In genomic region chr16:86252596-86252995, GRCh38 we compare ENCODE assay signal across 11 cellular contexts.
DNase-seq lines count a peak whose midpoint lies in the region; ATAC-seq and TF ChIP-seq lines count a peak whose summit lies in the region.
"Had no signal": no experiment of that assay in that cellular context is flagged by ENCODE, and none has a peak within 500 bp of the region (broad histone marks: within the 10 kb centered on the region; RNA-seq: fewer than 3 reads in every experiment).

No MANE protein-coding gene starts in this region.

- H3K9me3 ChIP-seq in colonic mucosa = no peaks in the 10 kb centered on the region
- H3K9me3 ChIP-seq in osteoblast (ENCODE audit: low read depth, low read length) = no peaks in the 10 kb centered on the region
- H3K9me3 ChIP-seq in psoas muscle = no peaks in the 10 kb centered on the region
- H3K9me3 ChIP-seq in effector memory CD4-positive, alpha-beta T cell (ENCODE audit: control insufficient read depth, low read length) = no peaks in the 10 kb centered on the region
- H3K9me3 ChIP-seq: HAP-1 had no signal

- H4K20me1 ChIP-seq in osteoblast (ENCODE audit: insufficient read depth, low read length) = no peaks in the 10 kb centered on the region
- H4K20me1 ChIP-seq: BLaER1 treated with 17β-estradiol and CSF1 and Interleukin-3, amounts not matched to agents 10 nM and 100 nM had no signal

- no peak overlapping the region for H3K4me2 ChIP-seq in osteoblast (ENCODE audit: insufficient read depth, low read length)
- H3K4me2 ChIP-seq: BLaER1 treated with 17β-estradiol and CSF1 and Interleukin-3, amounts not matched to agents 10 nM and 100 nM had no signal

- WGBS in psoas muscle, 3 donors = 24 to 36% (median 27%) methylated on average over 6 of the region's 6 CpGs

- H3K9ac ChIP-seq in colonic mucosa (ENCODE audit: low read depth in 2 of 2, low read length in 2 of 2) = no peak overlapping the region
- H3K9ac ChIP-seq: BLaER1 treated with 17β-estradiol and CSF1 and Interleukin-3, amounts not matched to agents 10 nM and 100 nM had no signal

- no peak overlapping the region for H3K4me3 ChIP-seq in colonic mucosa
- H3K4me3 ChIP-seq in osteoblast (ENCODE audit: insufficient read depth, low read length) = no peak overlapping the region
- no peak overlapping the region for H3K4me3 ChIP-seq in psoas muscle
- no peak overlapping the region for H3K4me3 ChIP-seq in effector memory CD4-positive, alpha-beta T cell (ENCODE audit: insufficient read depth, low read depth, low read length, poor library complexity, severe bottlenecking)
- H3K4me3 ChIP-seq: BLaER1 treated with 17β-estradiol and CSF1 and Interleukin-3, amounts not matched to agents 10 nM and 100 nM; HAP-1 had no signal

- TF ChIP-seq CTCF in colonic mucosa (IDR thresholded peaks at IDR 0.05) (no peak), osteoblast (IDR thresholded peaks at IDR 0.05; ENCODE audit: extremely low read depth, low read depth, low read length) (peak; percentile 21), psoas muscle (IDR thresholded peaks at IDR 0.05) (no peak)

- H2AFZ ChIP-seq in osteoblast (ENCODE audit: low read length) = no peak overlapping the region

- intact Hi-C loops in colonic mucosa (cut with DNase I) = no loop called here
- intact Hi-C loops in psoas muscle (cut with DNase I) = no loop called here

- DNase-seq in NCI-H748 (lab: John Stamatoyannopoulos, UW; ENCODE audit: unreplicated experiment) = peak; percentile 2
- DNase-seq in NCI-H748 treated with DMSO at 0.1 percent for 48 hours (lab: John Stamatoyannopoulos, UW) = no peak
- peak; percentile 44 for DNase-seq in M059J (ENCODE audit: low read depth)
- peak; percentile 27 for DNase-seq in colonic mucosa
- DNase-seq in osteoblast (ENCODE audit: insufficient read length, low spot score, missing footprints) = no peak
- DNase-seq in cortex of kidney (lab: John Stamatoyannopoulos, UW) = no peak
- no peak for DNase-seq in psoas muscle
- DNase-seq in effector memory CD4-positive, alpha-beta T cell = no peak
- DNase-seq: NCI-H345 had no signal

- no peaks in the 10 kb centered on the region for H3K4me1 ChIP-seq in colonic mucosa
- no peaks in the 10 kb centered on the region for H3K4me1 ChIP-seq in osteoblast (ENCODE audit: insufficient read depth, low read length)
- no peaks in the 10 kb centered on the region for H3K4me1 ChIP-seq in psoas muscle
- no peaks in the 10 kb centered on the region for H3K4me1 ChIP-seq in effector memory CD4-positive, alpha-beta T cell (ENCODE audit: control insufficient read depth, insufficient read depth, low read length, poor library complexity, severe bottlenecking)
- H3K4me1 ChIP-seq: HAP-1 had no signal

- H3K27me3 ChIP-seq in colonic mucosa (no peaks in the 10 kb centered on the region), osteoblast (ENCODE audit: insufficient read depth, low read length) (peaks cover 9% of the 10 kb centered on the region), psoas muscle (ENCODE audit: insufficient read depth in 3 of 3, low read length in 2 of 3) (no peaks in the 10 kb centered on the region)
- H3K27me3 ChIP-seq in effector memory CD4-positive, alpha-beta T cell (replicated peaks; ENCODE audit: control insufficient read depth, insufficient read depth, low read length, poor library complexity, severe bottlenecking) = no peaks in the 10 kb centered on the region
- H3K27me3 ChIP-seq: BLaER1 treated with 17β-estradiol and CSF1 and Interleukin-3, amounts not matched to agents 10 nM and 100 nM had no signal

- no peaks in the 10 kb centered on the region for H3K36me3 ChIP-seq in colonic mucosa
- no peaks in the 10 kb centered on the region for H3K36me3 ChIP-seq in osteoblast (ENCODE audit: insufficient read depth, low read length)
- H3K36me3 ChIP-seq in psoas muscle (ENCODE audit: insufficient read depth in 1 of 2, low read depth in 1 of 2) = no peaks in the 10 kb centered on the region
- no peaks in the 10 kb centered on the region for H3K36me3 ChIP-seq in effector memory CD4-positive, alpha-beta T cell (ENCODE audit: control insufficient read depth, insufficient read depth, low read length)
- H3K36me3 ChIP-seq: BLaER1 treated with 17β-estradiol and CSF1 and Interleukin-3, amounts not matched to agents 10 nM and 100 nM; HAP-1 had no signal

- no peaks in the 10 kb centered on the region for H3K79me2 ChIP-seq in osteoblast (ENCODE audit: insufficient read depth, low read length)

- ATAC-seq in psoas muscle = no peak

- peak overlapping the region; percentile 2 for H3K27ac ChIP-seq in colonic mucosa
- no peak overlapping the region for H3K27ac ChIP-seq in osteoblast (ENCODE audit: low read depth, low read length)
- no peak overlapping the region for H3K27ac ChIP-seq in psoas muscle
- no peak overlapping the region for H3K27ac ChIP-seq in effector memory CD4-positive, alpha-beta T cell (ENCODE audit: insufficient read depth, low read length, poor library complexity, severe bottlenecking)
- H3K27ac ChIP-seq: BLaER1 treated with 17β-estradiol and CSF1 and Interleukin-3, amounts not matched to agents 10 nM and 100 nM had no signal

Comparison
In these comparisons a context has a peak if more than half of its experiments do, and no peak if none do; other contexts are left out.
1. DNase-seq: peak in NCI-H748 (single experiment), M059J (single experiment) and colonic mucosa (single experiment); none in NCI-H748 treated with DMSO at 0.1 percent for 48 hours (single experiment), osteoblast (single experiment), cortex of kidney (single experiment), psoas muscle (0 of 2) and effector memory CD4-positive, alpha-beta T cell (0 of 3).